22 cellular contexts compared by ENCODE assay signal in the genomic region with DNA sequence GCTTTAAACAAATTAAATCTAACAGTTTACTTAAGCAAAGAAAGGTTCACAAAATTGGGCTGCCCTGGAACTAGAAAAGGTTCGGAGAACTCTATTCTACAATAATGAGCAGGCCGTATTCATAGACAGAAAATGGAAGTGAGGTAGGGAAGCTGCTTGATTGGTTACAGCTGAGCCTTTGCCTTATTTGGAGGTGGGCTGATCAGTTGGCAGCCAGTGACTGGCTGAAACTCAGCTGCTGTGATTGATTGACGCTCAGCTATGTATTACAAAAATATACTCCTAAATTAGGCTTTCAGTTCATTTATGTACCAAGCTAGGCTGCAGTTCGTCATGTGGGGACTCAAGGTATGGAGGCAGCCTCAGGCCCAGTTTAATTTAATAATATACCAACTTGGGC. TPM values are rescaled to one million over a fixed set of nuclear protein-coding genes. Genes with fewer than 3 reads are reported as not detected.
DNase-seq lines count a peak whose midpoint lies in the region; ATAC-seq, FAIRE-seq and TF ChIP-seq lines count a peak whose summit lies in the region.
"Had no signal": no experiment of that assay in that cellular context is flagged by ENCODE, and none has a peak within 500 bp of the region (broad histone marks: within the 10 kb centered on the region; RNA-seq: fewer than 3 reads in every experiment).

No MANE protein-coding gene starts in this region.

- H2AFZ ChIP-seq in GM23338 (no peak overlapping the region), K562 (ENCODE audit: low read depth, low read length) (no peak overlapping the region), neuron (ENCODE audit: low read depth, low read length) (peak overlapping the region; percentile 44)

- no peaks in the 10 kb centered on the region; the same call in 2 of the 3 replicates for H3K9me3 Mint-ChIP-seq in GM23338
- peaks cover 5% of the 10 kb centered on the region for H3K9me3 Mint-ChIP-seq in progenitor cell of endocrine pancreas (ENCODE audit: low read depth)
- H3K9me3 Mint-ChIP-seq: CD4-positive, alpha-beta memory T cell had no signal

- no peak for TF ChIP-seq EP300 in K562 (IDR thresholded peaks at IDR 0.05; ENCODE audit: low read length)

- H3K4me2 ChIP-seq in GM23338 (no peak overlapping the region), K562 (ENCODE audit: insufficient read depth, low read length) (no peak overlapping the region)
- H3K4me2 ChIP-seq: A549, BLaER1 had no signal

- POLR2A ChIA-PET in K562 (lab: Yijun Ruan, JAX), result interaction anchor here (0.6 to 1.1 kb wide), 4 partner anchors 9 to 17 kb away, joined by 3 to 6 read pairs (median 4); no protein-coding TSS in a partner anchor

- H3K79me2 ChIP-seq in GM23338 (replicated peaks; ENCODE audit: insufficient read depth) (no peaks in the 10 kb centered on the region), K562 (ENCODE audit: control insufficient read depth, insufficient read depth, low read length) (no peaks in the 10 kb centered on the region)

- CTCF ChIA-PET in K562 (lab: Yijun Ruan, JAX; ENCODE audit: low intra/inter-chr PET ratio), result no interaction called here

- TF ChIP-seq CTCF in GM23338 (conservative IDR thresholded peaks at IDR 0.05; ENCODE audit: low read depth in 2 of 2), result no peak
- no peak for TF ChIP-seq CTCF in K562 (IDR thresholded peaks at IDR 0.05 in 2 of 3, conservative IDR thresholded peaks at IDR 0.05 in 1 of 3; ENCODE audit: insufficient read depth in 2 of 3, low read depth in 1 of 3, low read length in 3 of 3)
- no peak for TF ChIP-seq CTCF in progenitor cell of endocrine pancreas (IDR thresholded peaks at IDR 0.05; ENCODE audit: unreplicated experiment)

- no peak for FAIRE-seq in K562 (lab: Jason Lieb, UNC)
- FAIRE-seq: A549 had no signal

- H3K27me3 Mint-ChIP-seq in GM23338 (ENCODE audit: insufficient read depth, low read depth, poor library complexity), result peaks cover 3% of the 10 kb centered on the region
- no peaks in the 10 kb centered on the region for H3K27me3 Mint-ChIP-seq in progenitor cell of endocrine pancreas

- peak overlapping the region; percentile 81 for H3K27ac Mint-ChIP-seq in GM23338
- no peak overlapping the region for H3K27ac Mint-ChIP-seq in progenitor cell of endocrine pancreas
- H3K27ac Mint-ChIP-seq: CD4-positive, alpha-beta memory T cell had no signal

- no peaks in the 10 kb centered on the region for H4K20me1 ChIP-seq in GM23338 (replicated peaks; ENCODE audit: insufficient read depth)
- H4K20me1 ChIP-seq in K562 (replicated peaks; ENCODE audit: control insufficient read depth, insufficient read depth, low read length), result no peaks in the 10 kb centered on the region
- H4K20me1 ChIP-seq: BLaER1 had no signal

- H3K36me3 ChIP-seq in GM23338 (ENCODE audit: insufficient read depth) (peaks cover 6% of the 10 kb centered on the region; the same call in 1 of the 2 replicates), HUES64 (ENCODE audit: insufficient read depth, low read length) (peaks cover 35% of the 10 kb centered on the region), K562 (ENCODE audit: control insufficient read depth, insufficient read depth, low read length) (peaks cover 17% of the 10 kb centered on the region), neuron (ENCODE audit: insufficient read depth, low read length) (no peaks in the 10 kb centered on the region)

- DNase-seq in GM23338 (ENCODE audit: low spot score) (peak; percentile 36), K562 (ENCODE audit: extremely low read depth in 1 of 4, low spot score in 3 of 4) (no peak), RPMI8226 (no peak), COLO829 (ENCODE audit: low spot score) (no peak), progenitor cell of endocrine pancreas (ENCODE audit: low spot score, unreplicated experiment) (no peak)
- DNase-seq: CD4-positive, alpha-beta memory T cell; DMS53; HCEC 1CT; IMR-90; Karpas-422; NCI-H1105; NCI-H1694; NCI-H2081 treated with DMSO at 0.1 percent for 48 hours; PC-3; T-helper 1 cell had no signal

- H3K27ac ChIP-seq in GM23338 (ENCODE audit: low read depth) (peak overlapping the region; percentile 3; the same call in 1 of the 2 replicates), HUES64 (ENCODE audit: low read depth, low read length) (peak overlapping the region; percentile 17), K562 (ENCODE audit: extremely low read depth, low read depth, low read length) (no peak overlapping the region)
- H3K27ac ChIP-seq: A549, BLaER1, RWPE1 had no signal

- TF ChIP-seq RAD21 in K562 (CRISPR knock-in tag; conservative IDR thresholded peaks at IDR 0.05 in 1 of 2, IDR thresholded peaks at IDR 0.05 in 1 of 2), result no peak

- H3K36me3 Mint-ChIP-seq in GM23338 (ENCODE audit: low read depth), result peaks cover 26% of the 10 kb centered on the region
- peaks cover 27% of the 10 kb centered on the region for H3K36me3 Mint-ChIP-seq in progenitor cell of endocrine pancreas (ENCODE audit: insufficient read depth)
- H3K36me3 Mint-ChIP-seq: CD4-positive, alpha-beta memory T cell had no signal

- 92% methylated on average over 3 of the region's 4 CpGs for WGBS in HUES64
- 62% methylated on average over 4 of the region's 4 CpGs for WGBS in K562 (ENCODE audit: insufficient coverage, low coverage, missing lambda C conversion rate)

- BruUV-seq in K562 (replicated peaks; lab: Mats Ljungman, UMichigan), result no TSS peak

- TF ChIP-seq POLR2A in K562 (conservative IDR thresholded peaks at IDR 0.05), result no peak

- H3K4me1 ChIP-seq in GM23338 (ENCODE audit: insufficient read depth) (peaks cover 11% of the 10 kb centered on the region), HUES64 (ENCODE audit: insufficient read depth, low read length) (peaks cover 15% of the 10 kb centered on the region), K562 (replicated peaks in 1 of 2; ENCODE audit: control insufficient read depth in 2 of 2, insufficient read depth in 2 of 2, low read length in 2 of 2) (no peaks in the 10 kb centered on the region), neuron (ENCODE audit: insufficient read depth, low read length) (no peaks in the 10 kb centered on the region)
- H3K4me1 ChIP-seq: A549, BLaER1 had no signal

- H3K27me3 ChIP-seq in GM23338 (ENCODE audit: insufficient read depth) (no peaks in the 10 kb centered on the region), HUES64 (ENCODE audit: insufficient read depth, low read length) (no peaks in the 10 kb centered on the region), K562 (ENCODE audit: control insufficient read depth in 2 of 2, insufficient read depth in 2 of 2, low read length in 2 of 2) (no peaks in the 10 kb centered on the region), neuron (ENCODE audit: insufficient read depth, low read length) (no peaks in the 10 kb centered on the region)
- H3K27me3 ChIP-seq: BLaER1 had no signal

- no peaks in the 10 kb centered on the region for H3K9me3 ChIP-seq in HUES64 (ENCODE audit: insufficient read depth, low read depth, low read length)
- no peaks in the 10 kb centered on the region for H3K9me3 ChIP-seq in K562 (replicated peaks; ENCODE audit: control insufficient read depth, insufficient read depth, low read depth, low read length)
- H3K9me3 ChIP-seq in neuron (ENCODE audit: low read length), result no peaks in the 10 kb centered on the region
- H3K9me3 ChIP-seq: A549, BLaER1 had no signal

- H3K9me1 ChIP-seq in K562 (ENCODE audit: control insufficient read depth, insufficient read depth, low read length), result no peaks in the 10 kb centered on the region

- no peaks in the 10 kb centered on the region for H3K9me2 ChIP-seq in GM23338 (ENCODE audit: insufficient read depth)

- in situ Hi-C loops in K562 (cut with MboI), result no loop called here

- ATAC-seq in GM23338 (peak; percentile 84), K562 (peak; percentile 57)
- ATAC-seq: A549, PC-3 had no signal

- peaks cover 20% of the 10 kb centered on the region for H3K4me1 Mint-ChIP-seq in GM23338
- H3K4me1 Mint-ChIP-seq in progenitor cell of endocrine pancreas (ENCODE audit: low read depth), result peaks cover 10% of the 10 kb centered on the region
- H3K4me1 Mint-ChIP-seq: CD4-positive, alpha-beta memory T cell had no signal

- H3F3A ChIP-seq in GM23338 (replicated peaks; ENCODE audit: low read depth), result no peaks in the 10 kb centered on the region

- H3K4me3 Mint-ChIP-seq in GM23338, result no peak overlapping the region
- H3K4me3 Mint-ChIP-seq in progenitor cell of endocrine pancreas (ENCODE audit: low read depth), result no peak overlapping the region
- H3K4me3 Mint-ChIP-seq: CD4-positive, alpha-beta memory T cell had no signal

- intact Hi-C loops in K562 (cut with micrococcal nuclease), result no loop called here

- H3K9ac ChIP-seq in HUES64 (ENCODE audit: low read depth, low read length) (no peak overlapping the region), K562 (ENCODE audit: insufficient read depth in 1 of 2, low read depth in 2 of 2, low read length in 2 of 2) (no peak overlapping the region)
- H3K9ac ChIP-seq: BLaER1 had no signal

- H3K4me3 ChIP-seq in GM23338 (no peak overlapping the region), HUES64 (ENCODE audit: low read length) (no peak overlapping the region), K562 (no peak overlapping the region), neuron (ENCODE audit: low read length) (no peak overlapping the region)
- H3K4me3 ChIP-seq: A549, BLaER1 had no signal

RNA-seq across cellular contexts. Expression of a gene that starts 42.3 kb away (rescaled TPM):
- total RNA-seq in GM23338 (2014; rRNA removed; shearing (Covaris generic)), result not detected in 2 replicates
- polyA plus RNA-seq in GM23338 (2016; fragmentation: Nextera tagmentation; extraction: Ambion mirVana) (not detected in 2 replicates), K562 (2011; rRNA removed) (not detected in 2 replicates), K562 (2014; fragmentation: Illumina TruSeq; extraction: Trizol) (not detected in 2 replicates), K562 (2014; fragmentation: Nextera tagmentation; extraction: Ambion mirVana) (not detected), K562 (2014; rRNA removed) (0.17 TPM in 1 of 2 replicates, not detected in the other)
- 4.2 TPM for polyA plus RNA-seq in HUES64 (2013, experiment 1 of 2)
- polyA plus RNA-seq in HUES64 (2013, experiment 2 of 2), result 8.6 TPM
- not detected in 2 replicates for total RNA-seq in K562 (2011; cell fraction: chromatin; rRNA removed; ENCODE audit: low replicate concordance)
- total RNA-seq in K562 (2011; cell fraction: nucleolus; rRNA removed), result not detected in 2 replicates
- not detected in 2 replicates for total RNA-seq in K562 (2011; cell fraction: nucleoplasm; rRNA removed)
- total RNA-seq in K562 (2014; rRNA removed) (not detected in 2 replicates), K562 (2014; rRNA removed; fragmentation: Illumina TruSeq; extraction: Trizol) (not detected in 2 replicates), K562 (2015; rRNA removed; fragmentation: Illumina TruSeq; extraction: Trizol) (not detected in 2 replicates), K562 (2021) (0.53 and 0.92 TPM in 2 replicates), progenitor cell of endocrine pancreas (150 and 157 TPM in 2 replicates)
- not detected in 2 replicates for polyA plus RNA-seq in K562 (2011; cell fraction: cytosol; rRNA removed)
- polyA plus RNA-seq in K562 (2011; cell fraction: nucleus; rRNA removed), result not detected in 2 replicates
- polyA plus RNA-seq in K562 (2012), result not detected in 2 replicates
- not detected in 2 replicates for polyA minus RNA-seq in K562 (2011; rRNA and poly(A)+ RNA removed)
- polyA minus RNA-seq in K562 (2011; cell fraction: cytosol; rRNA and poly(A)+ RNA removed), result not detected in 2 replicates
- not detected in 2 replicates for polyA minus RNA-seq in K562 (2011; cell fraction: nucleus; rRNA and poly(A)+ RNA removed)
- total RNA-seq: CD4-positive, alpha-beta memory T cell; IMR-90; MCF 10A; NCI-H460; PC-3 had no signal
- polyA plus RNA-seq: CD4-positive, alpha-beta memory T cell; IMR-90 had no signal

RNA-seq across cellular contexts. Expression of a gene that starts 51.4 kb away (rescaled TPM):
- 144 and 147 TPM in 2 replicates for total RNA-seq in GM23338 (2014; rRNA removed; shearing (Covaris generic))
- polyA plus RNA-seq in GM23338 (2016; fragmentation: Nextera tagmentation; extraction: Ambion mirVana) (41.2 and 44.7 TPM in 2 replicates), K562 (2011; rRNA removed) (67.9 and 68.6 TPM in 2 replicates), K562 (2014; fragmentation: Illumina TruSeq; extraction: Trizol) (57.9 and 65.7 TPM in 2 replicates), K562 (2014; fragmentation: Nextera tagmentation; extraction: Ambion mirVana) (10 to 100 TPM; 16.9 to 22.6 TPM), K562 (2014; rRNA removed) (34.1 and 40.8 TPM in 2 replicates)
- polyA plus RNA-seq in HUES64 (2013, experiment 1 of 2), result 97.7 TPM
- polyA plus RNA-seq in HUES64 (2013, experiment 2 of 2), result 94.9 TPM
- 29.6 and 74.2 TPM in 2 replicates for total RNA-seq in K562 (2011; cell fraction: chromatin; rRNA removed; ENCODE audit: low replicate concordance)
- 42.2 and 54.3 TPM in 2 replicates for total RNA-seq in K562 (2011; cell fraction: nucleolus; rRNA removed)
- total RNA-seq in K562 (2011; cell fraction: nucleoplasm; rRNA removed), result 74.9 and 105 TPM in 2 replicates
- total RNA-seq in K562 (2014; rRNA removed) (22.2 and 26.5 TPM in 2 replicates), K562 (2014; rRNA removed; fragmentation: Illumina TruSeq; extraction: Trizol) (50.1 and 53.9 TPM in 2 replicates), K562 (2015; rRNA removed; fragmentation: Illumina TruSeq; extraction: Trizol) (39.2 and 43.0 TPM in 2 replicates), K562 (2021) (41.3 and 43.0 TPM in 2 replicates), progenitor cell of endocrine pancreas (119 and 120 TPM in 2 replicates)
- 24.1 and 46.3 TPM in 2 replicates for polyA plus RNA-seq in K562 (2011; cell fraction: cytosol; rRNA removed)
- polyA plus RNA-seq in K562 (2011; cell fraction: nucleus; rRNA removed), result 8.7 and 14.5 TPM in 2 replicates
- polyA plus RNA-seq in K562 (2012), result 38.2 and 52.0 TPM in 2 replicates
- 77.8 and 96.7 TPM in 2 replicates for polyA minus RNA-seq in K562 (2011; rRNA and poly(A)+ RNA removed)
- 33.7 and 40.5 TPM in 2 replicates for polyA minus RNA-seq in K562 (2011; cell fraction: cytosol; rRNA and poly(A)+ RNA removed)
- 6.6 and 18.2 TPM in 2 replicates for polyA minus RNA-seq in K562 (2011; cell fraction: nucleus; rRNA and poly(A)+ RNA removed)
- total RNA-seq: CD4-positive, alpha-beta memory T cell had no signal
- polyA plus RNA-seq: CD4-positive, alpha-beta memory T cell had no signal

Comparison
In these comparisons a context has a peak if more than half of its experiments do, and no peak if none do; other contexts are left out.
1. RNA of a gene that starts 42.3 kb away (total RNA-seq): 150 to 157 TPM in progenitor cell of endocrine pancreas; not detected in GM23338 and 0.53 to 0.92 TPM in K562; every median in the first group is over 10 times any median in the second.